In the genomic region with DNA sequence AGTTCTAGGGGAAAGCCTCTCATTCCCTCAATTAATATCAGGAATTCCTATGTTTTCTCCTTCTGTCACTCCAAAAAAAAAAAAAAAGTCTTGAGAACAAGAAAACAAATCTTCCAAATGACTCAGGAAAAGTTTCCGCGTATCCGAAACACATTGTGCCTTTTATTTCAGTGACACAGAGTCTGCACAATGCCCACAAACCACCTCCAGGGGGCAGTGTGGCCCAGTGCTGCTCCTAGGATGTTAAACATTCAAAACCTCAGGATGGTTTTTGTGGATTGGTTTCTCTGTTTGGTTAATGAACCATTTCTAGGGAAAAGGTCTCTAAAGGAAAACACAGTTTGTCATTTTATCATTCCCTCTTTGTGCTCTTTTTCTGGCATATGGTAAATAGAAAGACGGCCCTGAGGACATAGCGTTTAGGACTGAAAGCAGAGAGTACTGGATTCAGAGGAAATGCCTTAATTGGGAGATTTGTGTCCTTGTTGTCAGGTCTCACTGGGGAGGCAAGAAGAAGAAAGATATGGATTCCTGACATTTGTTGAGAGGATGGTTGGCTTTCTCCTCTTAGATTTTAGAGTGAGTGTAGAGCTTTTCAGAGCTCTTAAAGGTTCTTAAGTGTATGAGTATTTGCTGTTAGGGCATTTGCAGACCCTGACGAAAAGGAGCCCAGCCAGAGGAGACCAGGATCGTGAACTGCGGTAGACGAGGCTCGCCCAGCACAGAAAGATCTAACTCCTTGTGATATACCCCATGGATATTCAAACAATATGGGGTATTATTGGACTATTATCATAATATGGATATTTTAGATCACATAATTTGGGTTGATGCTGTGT, we compare ENCODE assay signal across 9 cellular contexts.
DNase-seq lines count a peak whose midpoint lies in the region; ATAC-seq and TF ChIP-seq lines count a peak whose summit lies in the region.
"Had no signal": no experiment of that assay in that cellular context is flagged by ENCODE, and none has a peak within 500 bp of the region (broad histone marks: within the 10 kb centered on the region; RNA-seq: fewer than 3 reads in every experiment).

No MANE protein-coding gene starts in this region.

- no peaks in the 10 kb centered on the region for H3K36me3 Mint-ChIP-seq in activated T-cell treated with anti-CD3 and anti-CD28 coated beads, Interleukin-2, amount 50 U/mL, for 24 hours (ENCODE audit: low read depth)
- no peaks in the 10 kb centered on the region for H3K36me3 Mint-ChIP-seq in naive thymus-derived CD4-positive, alpha-beta T cell

- POLR2A ChIA-PET in naive thymus-derived CD4-positive, alpha-beta T cell (lab: Charles Lee), result no interaction called here

- CTCF ChIA-PET in naive thymus-derived CD4-positive, alpha-beta T cell (lab: Charles Lee), result no interaction called here

- ATAC-seq in GM18870 (IDR thresholded peaks at IDR 0.05; ENCODE audit: unreplicated experiment) (peak; percentile 64), HG03280 (IDR thresholded peaks at IDR 0.05; ENCODE audit: unreplicated experiment) (peak; percentile 88)
- ATAC-seq in naive thymus-derived CD4-positive, alpha-beta T cell, result peak; percentile 82

- peak overlapping the region; percentile 30 for H3K4me3 ChIP-seq in OCI-LY3 (ENCODE audit: low read length)
- no peak overlapping the region for H3K4me3 ChIP-seq in naive thymus-derived CD4-positive, alpha-beta T cell (ENCODE audit: low read length)

- intact Hi-C loops in naive thymus-derived CD4-positive, alpha-beta T cell (cut with micrococcal nuclease), result loop anchor here in 1 of 2 donors (1.0 to 10.0 kb wide), 3 partner anchors 222 to 511 kb away; a partner anchor contains a TSS

- DNase-seq in AG20443 (ENCODE audit: low spot score) (peak; percentile 81), fibroblast of gingiva (ENCODE audit: low read depth) (peak; percentile 69)
- DNase-seq in activated T-cell treated with anti-CD3 and anti-CD28 coated beads, Interleukin-2, amount 50 U/mL, for 24 hours, result peak; percentile 67
- DNase-seq in naive thymus-derived CD4-positive, alpha-beta T cell, result peak in 8 of 9 donors; percentile 10 to 67 (median 32)
- DNase-seq in stimulated activated CD8-positive, alpha-beta memory T cell treated with anti-CD3 and anti-CD28 coated beads, Interleukin-7, amount 100 ng/mL, for 24 hours (ENCODE audit: low read depth), result peak; percentile 22

- H3K36me3 ChIP-seq in OCI-LY3 (replicated peaks; ENCODE audit: low read depth, low read length), result no peaks in the 10 kb centered on the region
- H3K36me3 ChIP-seq in naive thymus-derived CD4-positive, alpha-beta T cell (ENCODE audit: control insufficient read depth in 2 of 3, insufficient read depth in 3 of 3, low read length in 3 of 3), result no peaks in the 10 kb centered on the region

- H3K27me3 ChIP-seq in OCI-LY3 (ENCODE audit: low read depth, low read length), result no peaks in the 10 kb centered on the region
- no peaks in the 10 kb centered on the region for H3K27me3 ChIP-seq in naive thymus-derived CD4-positive, alpha-beta T cell (ENCODE audit: control insufficient read depth in 2 of 2, insufficient read depth in 2 of 2, low read length in 2 of 2)

- H3K9me3 Mint-ChIP-seq in activated T-cell treated with anti-CD3 and anti-CD28 coated beads, Interleukin-2, amount 50 U/mL, for 24 hours, result no peaks in the 10 kb centered on the region
- no peaks in the 10 kb centered on the region for H3K9me3 Mint-ChIP-seq in naive thymus-derived CD4-positive, alpha-beta T cell
- H3K9me3 Mint-ChIP-seq: IgD-negative memory B cell had no signal

- H2AFZ ChIP-seq in OCI-LY3 (ENCODE audit: low read depth, low read length), result peak overlapping the region; percentile 80

- peak overlapping the region; percentile 47 for H3K4me2 ChIP-seq in OCI-LY3 (ENCODE audit: low read length)

- TF ChIP-seq CTCF in OCI-LY3 (IDR thresholded peaks at IDR 0.05; ENCODE audit: low read depth, low read length), result peak; percentile 100

- no peak overlapping the region for H3K27ac ChIP-seq in OCI-LY3 (ENCODE audit: low read length)
- H3K27ac ChIP-seq in naive thymus-derived CD4-positive, alpha-beta T cell (ENCODE audit: low read depth, low read length), result no peak overlapping the region

- H4K20me1 ChIP-seq in OCI-LY3 (ENCODE audit: insufficient read depth, low read length), result no peaks in the 10 kb centered on the region

- peaks cover 3% of the 10 kb centered on the region; the same call in 1 of the 2 replicates for H3K4me1 ChIP-seq in OCI-LY3 (ENCODE audit: low read length)
- H3K4me1 ChIP-seq in naive thymus-derived CD4-positive, alpha-beta T cell (ENCODE audit: control insufficient read depth in 2 of 2, insufficient read depth in 2 of 2, low read length in 2 of 2), result no peaks in the 10 kb centered on the region

- no peak overlapping the region for H3K9ac ChIP-seq in OCI-LY3 (ENCODE audit: low read length)

- H3K79me2 ChIP-seq in OCI-LY3 (ENCODE audit: low read length), result no peaks in the 10 kb centered on the region

- H3K27me3 Mint-ChIP-seq in activated T-cell treated with anti-CD3 and anti-CD28 coated beads, Interleukin-2, amount 50 U/mL, for 24 hours, result peaks cover 16% of the 10 kb centered on the region
- H3K27me3 Mint-ChIP-seq in naive thymus-derived CD4-positive, alpha-beta T cell, result peaks cover 16 to 28% (median 22%) of the 10 kb centered on the region in 5 donors

- H3K27ac Mint-ChIP-seq in activated T-cell treated with anti-CD3 and anti-CD28 coated beads, Interleukin-2, amount 50 U/mL, for 24 hours, result no peak overlapping the region
- no peak overlapping the region for H3K27ac Mint-ChIP-seq in naive thymus-derived CD4-positive, alpha-beta T cell
- H3K27ac Mint-ChIP-seq: IgD-negative memory B cell had no signal

- H3K4me3 Mint-ChIP-seq in activated T-cell treated with anti-CD3 and anti-CD28 coated beads, Interleukin-2, amount 50 U/mL, for 24 hours, result no peak overlapping the region
- peak overlapping the region in 3 of 10 donors; percentile 6 to 45 (median 20) for H3K4me3 Mint-ChIP-seq in naive thymus-derived CD4-positive, alpha-beta T cell
- H3K4me3 Mint-ChIP-seq: IgD-negative memory B cell had no signal

- peaks cover 4% of the 10 kb centered on the region for H3K4me1 Mint-ChIP-seq in activated T-cell treated with anti-CD3 and anti-CD28 coated beads, Interleukin-2, amount 50 U/mL, for 24 hours (ENCODE audit: low read depth)
- peaks cover 0 to 3% (median 0%) of the 10 kb centered on the region in 7 donors for H3K4me1 Mint-ChIP-seq in naive thymus-derived CD4-positive, alpha-beta T cell
- H3K4me1 Mint-ChIP-seq: IgD-negative memory B cell had no signal

- H3K9me3 ChIP-seq in OCI-LY3 (ENCODE audit: insufficient read depth, low read length), result no peaks in the 10 kb centered on the region
- no peaks in the 10 kb centered on the region for H3K9me3 ChIP-seq in naive thymus-derived CD4-positive, alpha-beta T cell (ENCODE audit: control insufficient read depth in 2 of 3, low read length in 3 of 3)

Comparison
In these comparisons a context has a peak if more than half of its experiments do, and no peak if none do; other contexts are left out.
1. DNase-seq: peak in every context shown above with its lines; median percentile 81 in AG20443; 69 in fibroblast of gingiva; 67 in activated T-cell treated with anti-CD3 and anti-CD28 coated beads, Interleukin-2, amount 50 U/mL, for 24 hours; 32 in naive thymus-derived CD4-positive, alpha-beta T cell; 22 in stimulated activated CD8-positive, alpha-beta memory T cell treated with anti-CD3 and anti-CD28 coated beads, Interleukin-7, amount 100 ng/mL, for 24 hours.